ENCODE assay signal across 8 cellular contexts in the genomic region with DNA sequence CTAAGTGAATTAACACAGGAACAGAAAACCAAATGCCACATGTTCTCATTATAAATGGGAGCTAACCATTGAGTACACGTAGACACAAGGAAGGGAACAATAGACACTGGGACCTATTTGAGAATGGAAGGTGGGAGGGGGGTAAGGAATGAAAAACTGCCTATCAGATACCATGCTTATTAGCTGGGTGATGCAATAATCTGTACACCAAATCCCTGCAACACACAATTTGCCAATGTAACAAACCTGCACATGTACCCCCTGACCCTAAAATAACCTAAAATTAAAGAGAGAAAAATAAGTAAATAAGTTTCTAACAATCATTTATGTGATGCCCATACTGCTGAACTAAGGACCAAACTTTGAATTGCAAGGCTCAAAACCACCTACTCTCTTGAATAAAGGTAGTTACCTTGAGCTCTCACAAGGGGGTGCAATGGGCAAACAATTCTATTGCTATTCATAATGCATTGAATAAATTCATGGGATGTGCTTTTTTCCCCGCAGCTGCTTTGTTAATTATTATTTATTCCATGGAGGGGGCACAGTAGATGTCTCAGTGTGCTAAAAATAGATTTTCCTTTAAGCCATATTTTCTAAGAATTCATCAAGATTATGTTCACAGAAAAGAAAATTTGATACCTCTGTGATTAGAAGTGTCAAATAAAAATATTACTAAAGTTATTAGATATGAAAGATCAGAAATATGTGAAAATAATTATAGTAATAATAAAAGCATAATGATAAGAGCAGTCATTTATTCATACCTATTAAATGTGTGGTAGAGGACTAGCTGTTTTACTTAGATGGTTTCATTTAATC.
DNase-seq lines count a peak whose midpoint lies in the region; ATAC-seq and TF ChIP-seq lines count a peak whose summit lies in the region.

No MANE protein-coding gene starts in this region.

- no peak overlapping the region for H2BK15ac ChIP-seq in IMR-90 (ENCODE audit: low read depth, low read length)

- H3K9ac ChIP-seq in IMR-90 (ENCODE audit: low read depth, low read length): no peak overlapping the region
- H3K9ac ChIP-seq in NT2/D1 (ENCODE audit: insufficient read length, low read depth): no peak overlapping the region

- no peak for TF ChIP-seq POLR2A in IMR-90 (IDR thresholded peaks at IDR 0.05; ENCODE audit: low read depth, low read length)

- H3K9me1 ChIP-seq in IMR-90 (ENCODE audit: insufficient read depth, low read length): no peaks in the 10 kb centered on the region

- in situ Hi-C loops in IMR-90 (cut with MboI; ENCODE audit: low sequenced_read_pairs): loop anchor here (5.0 to 10.0 kb wide), 3 partner anchors 251 to 641 kb away; no protein-coding TSS in a partner anchor

- POLR2A ChIA-PET in IMR-90 (lab: Charles Lee; ENCODE audit: unreplicated experiment): no interaction called here

- TF ChIP-seq RAD21 in IMR-90 (IDR thresholded peaks at IDR 0.05; ENCODE audit: low read length): peak; percentile 92

- no peak overlapping the region for H3K4me2 ChIP-seq in IMR-90 (ENCODE audit: low read depth, low read length)

- H2AK5ac ChIP-seq in IMR-90 (ENCODE audit: low read depth, low read length): no peak overlapping the region

- no peak overlapping the region for H3K14ac ChIP-seq in IMR-90 (replicated peaks; ENCODE audit: low read depth, low read length)

- no peak overlapping the region for H2BK20ac ChIP-seq in IMR-90 (ENCODE audit: low read depth, low read length)

- H3K18ac ChIP-seq in IMR-90 (ENCODE audit: low read depth, low read length): no peak overlapping the region

- ATAC-seq in IMR-90 (ENCODE audit: low read depth) (peak; percentile 91), lower lobe of right lung (peak; percentile 48 to 60), HG03095 (IDR thresholded peaks at IDR 0.05; ENCODE audit: unreplicated experiment) (no peak)

- H4K91ac ChIP-seq in IMR-90 (ENCODE audit: insufficient read depth, low read depth, low read length): no peak overlapping the region

- H3K4me1 ChIP-seq in IMR-90 (ENCODE audit: control insufficient read depth, insufficient read depth, low read length) (no peaks in the 10 kb centered on the region), NT2/D1 (ENCODE audit: insufficient read depth, insufficient read length) (no peaks in the 10 kb centered on the region), lower lobe of right lung (no peaks in the 10 kb centered on the region)

- H3K27ac ChIP-seq in IMR-90 (ENCODE audit: insufficient read depth, low read length) (no peak overlapping the region), lower lobe of right lung (no peak overlapping the region)

- H3K56ac ChIP-seq in IMR-90 (ENCODE audit: extremely low read depth, insufficient read depth, low read length): no peak overlapping the region

- no peak overlapping the region for H2AK9ac ChIP-seq in IMR-90 (replicated peaks; ENCODE audit: low read depth, low read length, poor library complexity)

- no peaks in the 10 kb centered on the region for H4K20me1 ChIP-seq in IMR-90 (ENCODE audit: insufficient read depth, low read length)

- H3K36me3 ChIP-seq in IMR-90 (ENCODE audit: control insufficient read depth, insufficient read depth, low read length) (no peaks in the 10 kb centered on the region), NT2/D1 (ENCODE audit: insufficient read depth, insufficient read length, low read length) (no peaks in the 10 kb centered on the region), lower lobe of right lung (no peaks in the 10 kb centered on the region)

- dilution Hi-C loops in IMR-90 (cut with HindIII; ENCODE audit: low sequenced_read_pairs, unreplicated experiment): no loop called here

- H3K27me3 ChIP-seq in IMR-90 (ENCODE audit: control insufficient read depth, insufficient read depth, low read length): peaks cover 4% of the 10 kb centered on the region
- no peaks in the 10 kb centered on the region for H3K27me3 ChIP-seq in NT2/D1 (ENCODE audit: insufficient read depth, insufficient read length)
- no peaks in the 10 kb centered on the region for H3K27me3 ChIP-seq in lower lobe of right lung (ENCODE audit: low read depth)

- H3K79me1 ChIP-seq in IMR-90 (ENCODE audit: low read depth in 1 of 2, low read length in 2 of 2): no peaks in the 10 kb centered on the region

- TF ChIP-seq CTCF in GM12873 (IDR thresholded peaks at IDR 0.05; ENCODE audit: insufficient read depth, low read depth, low read length, missing control alignments): peak; percentile 66
- peak; percentile 85 for TF ChIP-seq CTCF in IMR-90 (conservative IDR thresholded peaks at IDR 0.05; ENCODE audit: low read depth, low read length)
- TF ChIP-seq CTCF in choroid plexus epithelial cell (conservative IDR thresholded peaks at IDR 0.05; ENCODE audit: low read depth, low read length): peak; percentile 77
- peak; percentile 65 for TF ChIP-seq CTCF in lower lobe of right lung (IDR thresholded peaks at IDR 0.05)

- no peak overlapping the region for H3K23ac ChIP-seq in IMR-90 (ENCODE audit: low read depth, low read length)

- BruUV-seq in IMR-90 (replicated peaks; lab: Mats Ljungman, UMichigan): no TSS peak

- no peak overlapping the region for H2BK120ac ChIP-seq in IMR-90 (ENCODE audit: low read depth, low read length)

- H3K4me3 ChIP-seq in IMR-90 (ENCODE audit: insufficient read depth, low read depth, low read length): no peak overlapping the region
- H3K4me3 ChIP-seq in NT2/D1 (ENCODE audit: insufficient read length, low read depth): no peak overlapping the region
- no peak overlapping the region for H3K4me3 ChIP-seq in choroid plexus epithelial cell (ENCODE audit: low read depth, low read length)
- no peak overlapping the region for H3K4me3 ChIP-seq in lower lobe of right lung

- H4K8ac ChIP-seq in IMR-90 (ENCODE audit: low read depth in 2 of 2, low read length in 2 of 2): no peak overlapping the region

- intact Hi-C loops in IMR-90 (cut with micrococcal nuclease) (loop anchor here (1.0 to 5.0 kb wide), 6 partner anchors 244 to 643 kb away; no protein-coding TSS in a partner anchor), lower lobe of right lung (cut with DNase I) (no loop called here)

- no CpG with 5 or more reads among the region's 2 CpGs for WGBS in IMR-90 (ENCODE audit: extremely low coverage in 2 of 2, insufficient read length in 1 of 2), 2 experiments

- no peak overlapping the region for H3K4ac ChIP-seq in IMR-90 (ENCODE audit: low read depth, low read length)

- peak; percentile 35 for DNase-seq in AG08396 (ENCODE audit: low spot score)
- DNase-seq in IMR-90: peak; percentile 68
- DNase-seq in NT2/D1 (ENCODE audit: low read depth, low spot score): peak; percentile 46
- peak; percentile 83 for DNase-seq in choroid plexus epithelial cell (ENCODE audit: low read depth)
- DNase-seq in lower lobe of right lung: no peak
- no peak for DNase-seq in activated effector memory CD4-positive, alpha-beta T cell treated with Interleukin-2 at 50 U/mL for 16 hours

- H3K9me3 ChIP-seq in IMR-90 (ENCODE audit: control insufficient read depth, insufficient read depth, low read length) (no peaks in the 10 kb centered on the region; the same call in 1 of the 2 replicates), NT2/D1 (ENCODE audit: insufficient read depth, low read length) (peaks cover 11% of the 10 kb centered on the region), lower lobe of right lung (no peaks in the 10 kb centered on the region)

- H2BK5ac ChIP-seq in IMR-90 (ENCODE audit: low read depth, low read length, poor library complexity, severe bottlenecking): no peak overlapping the region

- no peak overlapping the region for H2AFZ ChIP-seq in IMR-90 (replicated peaks; ENCODE audit: low read length, poor library complexity)

- H4K5ac ChIP-seq in IMR-90 (ENCODE audit: low read depth, low read length): no peak overlapping the region

- CTCF ChIA-PET in IMR-90 (lab: Yijun Ruan, JAX): interaction anchor here (0.7 to 2.2 kb wide), 8 partner anchors 9 to 477 kb away, joined by 3 to 18 read pairs (median 3); no protein-coding TSS in a partner anchor

TF ChIP-seq in IMR-90, 13 proteins besides CTCF, POLR2A, EP300 and RAD21:
- TF ChIP-seq RCOR1 (IDR thresholded peaks at IDR 0.05; ENCODE audit: insufficient replicate concordance, low read length): no peak
- peak; percentile 77 for TF ChIP-seq CEBPB (IDR thresholded peaks at IDR 0.05; ENCODE audit: low read depth, low read length)
- TF ChIP-seq SMC3 (IDR thresholded peaks at IDR 0.05; ENCODE audit: low read depth, low read length): peak; percentile 97

Comparison
In these comparisons a context has a peak if more than half of its experiments do, and no peak if none do; other contexts are left out.
1. DNase-seq: peak in AG08396 (single experiment), IMR-90 (single experiment), NT2/D1 (single experiment) and choroid plexus epithelial cell (single experiment); none in lower lobe of right lung (single experiment) and activated effector memory CD4-positive, alpha-beta T cell treated with Interleukin-2 at 50 U/mL for 16 hours (single experiment).
2. Peak in every context shown above with its lines, with median percentiles within 50 percentile points of each other: CTCF ChIP-seq.